ENCODE assay signal across 1 cellular context in the genomic region with DNA sequence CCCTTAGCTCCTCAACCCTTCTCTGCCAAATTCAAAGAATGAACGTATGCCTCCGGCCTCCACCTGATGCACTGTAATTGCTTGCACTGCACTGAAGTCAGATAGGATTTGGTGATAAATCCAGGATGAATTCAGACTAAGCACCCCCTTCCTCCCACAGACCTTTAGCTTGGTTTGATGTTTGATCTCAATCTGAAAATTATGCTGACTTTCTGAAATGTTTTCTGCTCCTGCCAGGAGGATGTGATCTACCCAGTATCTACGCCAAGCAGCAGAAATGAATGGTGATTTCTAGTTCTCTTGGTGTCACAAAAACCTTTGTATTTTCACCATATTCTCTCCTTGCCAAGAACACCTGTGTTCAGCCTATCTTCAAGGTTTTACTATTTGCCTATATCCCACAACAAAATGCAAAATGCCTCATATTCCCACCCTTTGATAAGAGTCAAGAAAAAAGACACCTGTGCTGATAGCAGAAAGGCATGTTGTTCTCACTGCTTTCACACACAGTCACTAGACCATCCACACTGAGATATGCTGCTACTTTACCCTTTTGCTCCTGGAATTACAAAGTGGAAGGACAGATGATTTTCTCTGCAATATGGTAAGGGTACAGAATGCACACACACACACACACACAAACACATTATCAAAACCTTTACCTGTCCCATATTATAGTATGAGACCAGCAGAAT.
TF ChIP-seq lines count a peak whose summit lies in the region.

No MANE protein-coding gene starts in this region.

TF ChIP-seq in K562, 482 proteins besides CTCF, POLR2A, EP300 and RAD21:
- TF ChIP-seq DACH1 (IDR thresholded peaks at IDR 0.05; ENCODE audit: partially characterized antibody) (no peak), ZNF24 (IDR thresholded peaks at IDR 0.05) (no peak), CHD1 (IDR thresholded peaks at IDR 0.05; ENCODE audit: low read length) (no peak), DPF2 (IDR thresholded peaks at IDR 0.05) (no peak), ZNF143 (CRISPR knock-in tag; IDR thresholded peaks at IDR 0.05) (no peak), HMG20A (CRISPR knock-in tag; conservative IDR thresholded peaks at IDR 0.05) (no peak), ZNF134 (CRISPR knock-in tag; conservative IDR thresholded peaks at IDR 0.05) (no peak), JUND (IDR thresholded peaks at IDR 0.05; ENCODE audit: borderline replicate concordance, low read depth, low read length) (no peak), JUND (tag; IDR thresholded peaks at IDR 0.05; ENCODE audit: borderline replicate concordance, low read depth, low read length) (no peak), ZNF212 (CRISPR knock-in tag; IDR thresholded peaks at IDR 0.05) (no peak), C11orf30 (IDR thresholded peaks at IDR 0.05; ENCODE audit: low read depth) (peak; percentile 48; the same call in 1 of the 2 replicates), ZNF316 (IDR thresholded peaks at IDR 0.05) (peak; percentile 68)
- TF ChIP-seq, protein P1, sequence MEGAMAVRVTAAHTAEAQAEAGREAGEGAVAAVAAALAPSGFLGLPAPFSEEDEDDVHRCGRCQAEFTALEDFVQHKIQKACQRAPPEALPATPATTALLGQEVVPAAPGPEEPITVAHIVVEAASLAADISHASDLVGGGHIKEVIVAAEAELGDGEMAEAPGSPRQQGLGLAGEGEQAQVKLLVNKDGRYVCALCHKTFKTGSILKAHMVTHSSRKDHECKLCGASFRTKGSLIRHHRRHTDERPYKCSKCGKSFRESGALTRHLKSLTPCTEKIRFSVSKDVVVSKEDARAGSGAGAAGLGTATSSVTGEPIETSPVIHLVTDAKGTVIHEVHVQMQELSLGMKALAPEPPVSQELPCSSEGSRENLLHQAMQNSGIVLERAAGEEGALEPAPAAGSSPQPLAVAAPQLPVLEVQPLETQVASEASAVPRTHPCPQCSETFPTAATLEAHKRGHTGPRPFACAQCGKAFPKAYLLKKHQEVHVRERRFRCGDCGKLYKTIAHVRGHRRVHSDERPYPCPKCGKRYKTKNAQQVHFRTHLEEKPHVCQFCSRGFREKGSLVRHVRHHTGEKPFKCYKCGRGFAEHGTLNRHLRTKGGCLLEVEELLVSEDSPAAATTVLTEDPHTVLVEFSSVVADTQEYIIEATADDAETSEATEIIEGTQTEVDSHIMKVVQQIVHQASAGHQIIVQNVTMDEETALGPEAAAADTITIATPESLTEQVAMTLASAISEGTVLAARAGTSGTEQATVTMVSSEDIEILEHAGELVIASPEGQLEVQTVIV (CRISPR knock-in tag; IDR thresholded peaks at IDR 0.05; ENCODE audit: borderline replicate concordance) = no peak
- TF ChIP-seq, protein P2, sequence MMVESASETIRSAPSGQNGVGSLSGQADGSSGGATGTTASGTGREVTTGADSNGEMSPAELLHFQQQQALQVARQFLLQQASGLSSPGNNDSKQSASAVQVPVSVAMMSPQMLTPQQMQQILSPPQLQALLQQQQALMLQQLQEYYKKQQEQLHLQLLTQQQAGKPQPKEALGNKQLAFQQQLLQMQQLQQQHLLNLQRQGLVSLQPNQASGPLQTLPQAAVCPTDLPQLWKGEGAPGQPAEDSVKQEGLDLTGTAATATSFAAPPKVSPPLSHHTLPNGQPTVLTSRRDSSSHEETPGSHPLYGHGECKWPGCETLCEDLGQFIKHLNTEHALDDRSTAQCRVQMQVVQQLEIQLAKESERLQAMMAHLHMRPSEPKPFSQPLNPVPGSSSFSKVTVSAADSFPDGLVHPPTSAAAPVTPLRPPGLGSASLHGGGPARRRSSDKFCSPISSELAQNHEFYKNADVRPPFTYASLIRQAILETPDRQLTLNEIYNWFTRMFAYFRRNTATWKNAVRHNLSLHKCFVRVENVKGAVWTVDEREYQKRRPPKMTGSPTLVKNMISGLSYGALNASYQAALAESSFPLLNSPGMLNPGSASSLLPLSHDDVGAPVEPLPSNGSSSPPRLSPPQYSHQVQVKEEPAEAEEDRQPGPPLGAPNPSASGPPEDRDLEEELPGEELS (CRISPR knock-in tag; IDR thresholded peaks at IDR 0.05; ENCODE audit: borderline replicate concordance) = no peak
